19 cellular contexts compared by ENCODE assay signal in genomic region chr9:125462766-125463384, GRCh38.
A peak's percentile ranks its signal among the peaks of the same experiment; 100 is the strongest.
DNase-seq lines count a peak whose midpoint lies in the region; ATAC-seq and TF ChIP-seq lines count a peak whose summit lies in the region.
"Had no signal": no experiment of that assay in that cellular context is flagged by ENCODE, and none has a peak within 500 bp of the region (broad histone marks: within the 10 kb centered on the region; RNA-seq: fewer than 3 reads in every experiment).

No MANE protein-coding gene starts in this region.

- H3K9me1 ChIP-seq in IMR-90 (ENCODE audit: insufficient read depth, low read length), result peaks cover 26% of the 10 kb centered on the region

- TF ChIP-seq POLR2A in IMR-90 (IDR thresholded peaks at IDR 0.05; ENCODE audit: low read depth, low read length) (no peak), Peyer's patch (IDR thresholded peaks at IDR 0.05) (no peak)

- H4K91ac ChIP-seq in IMR-90 (ENCODE audit: insufficient read depth, low read depth, low read length), result no peak overlapping the region; the same call in 1 of the 2 replicates

- no peaks in the 10 kb centered on the region for H3K79me2 ChIP-seq in SK-N-SH (ENCODE audit: insufficient read depth)

- peak overlapping the region; percentile 11; the same call in 1 of the 2 replicates for H2AK5ac ChIP-seq in IMR-90 (ENCODE audit: low read depth, low read length)

- H2AFZ ChIP-seq in IMR-90 (replicated peaks; ENCODE audit: low read length, poor library complexity), result no peak overlapping the region
- no peak overlapping the region for H2AFZ ChIP-seq in SK-N-SH (ENCODE audit: low read depth)

- no peak overlapping the region for H4K8ac ChIP-seq in IMR-90 (ENCODE audit: low read depth in 2 of 2, low read length in 2 of 2)

- no peak overlapping the region for H2BK120ac ChIP-seq in IMR-90 (ENCODE audit: low read depth, low read length)

- POLR2A ChIA-PET in IMR-90 (lab: Charles Lee; ENCODE audit: unreplicated experiment) (no interaction called here), SK-N-SH (lab: Yijun Ruan, JAX) (no interaction called here)
- POLR2A ChIA-PET in activated CD4-positive, alpha-beta memory T cell treated with anti-CD3 and anti-CD28 coated beads, Interleukin-2, amount 10 ng/mL, durations not matched to agents 7 days and 5 days (lab: Charles Lee), result interaction anchor here (0.7 kb wide), 1 partner anchor 16 kb away, joined by 3 read pairs; no protein-coding TSS in a partner anchor

- H3K36me3 ChIP-seq in IMR-90 (ENCODE audit: control insufficient read depth, insufficient read depth, low read length) (peaks cover 5% of the 10 kb centered on the region; the same call in 1 of the 2 replicates), SK-N-SH (replicated peaks in 1 of 2; ENCODE audit: control insufficient read depth in 1 of 2, insufficient read depth in 2 of 2, low read length in 1 of 2) (peaks cover 15 to 16% of the 10 kb centered on the region in 2 experiments), Peyer's patch (no peaks in the 10 kb centered on the region)
- H3K36me3 ChIP-seq: colonic mucosa had no signal

- H3K9me2 ChIP-seq in SK-N-SH, result no peaks in the 10 kb centered on the region

- H3K4me2 ChIP-seq in IMR-90 (ENCODE audit: low read depth, low read length) (no peak overlapping the region), SK-N-SH (no peak overlapping the region)

- no peak overlapping the region for H3K4me3 Mint-ChIP-seq in type B pancreatic cell
- H3K4me3 Mint-ChIP-seq in activated CD4-positive, alpha-beta memory T cell treated with anti-CD3 and anti-CD28 coated beads, Interleukin-2, amount 10 ng/mL, durations not matched to agents 7 days and 5 days, result no peak overlapping the region

- H3K4me1 Mint-ChIP-seq in type B pancreatic cell (ENCODE audit: unreplicated experiment), result peaks cover 34% of the 10 kb centered on the region
- no peaks in the 10 kb centered on the region for H3K4me1 Mint-ChIP-seq in activated CD4-positive, alpha-beta memory T cell treated with anti-CD3 and anti-CD28 coated beads, Interleukin-2, amount 10 ng/mL, durations not matched to agents 7 days and 5 days

- TF ChIP-seq RAD21 in IMR-90 (IDR thresholded peaks at IDR 0.05; ENCODE audit: low read length), result no peak
- no peak for TF ChIP-seq RAD21 in SK-N-SH (IDR thresholded peaks at IDR 0.05; ENCODE audit: low read length)

- peak; percentile 51 for DNase-seq in IMR-90
- DNase-seq in SK-N-SH, result no peak
- DNase-seq in hepatic stellate cell (ENCODE audit: low spot score), result peak; percentile 24
- no peak for DNase-seq in type B pancreatic cell (ENCODE audit: extremely low spot score, unreplicated experiment)
- DNase-seq in activated CD4-positive, alpha-beta memory T cell treated with anti-CD3 and anti-CD28 coated beads, Interleukin-2, amount 10 ng/mL, durations not matched to agents 7 days and 5 days, result no peak
- no peak for DNase-seq in Peyer's patch
- no peak for DNase-seq in MV-4-11 (lab: John Stamatoyannopoulos, UW)
- DNase-seq: activated CD4-positive, alpha-beta T cell treated with anti-CD3 and anti-CD28 coated beads for 4 hours; activated CD8-positive, alpha-beta memory T cell treated with anti-CD3 and anti-CD28 coated beads, Interleukin-2, amount 50 U/mL, for 4 hours; C1 segment of cervical spinal cord; colonic mucosa; DMS53; glutamatergic neuron; KG1; NCI-H1105 treated with DMSO at 0.1 percent for 48 hours; SIG-M5; T1000 had no signal

- H3K14ac ChIP-seq in IMR-90 (replicated peaks; ENCODE audit: low read depth, low read length), result no peak overlapping the region

- H3K9me3 ChIP-seq in IMR-90 (ENCODE audit: control insufficient read depth, insufficient read depth, low read length), result no peaks in the 10 kb centered on the region
- H3K9me3 ChIP-seq in SK-N-SH, result no peaks in the 10 kb centered on the region
- peaks cover 0 to under 1% (median 0%) of the 10 kb centered on the region in 4 donors for H3K9me3 ChIP-seq in Peyer's patch
- H3K9me3 ChIP-seq: ascending aorta, colonic mucosa had no signal

- peaks cover 3% of the 10 kb centered on the region for H3K9me3 Mint-ChIP-seq in type B pancreatic cell
- peaks cover 3% of the 10 kb centered on the region for H3K9me3 Mint-ChIP-seq in activated CD4-positive, alpha-beta memory T cell treated with anti-CD3 and anti-CD28 coated beads, Interleukin-2, amount 10 ng/mL, durations not matched to agents 7 days and 5 days

- BruUV-seq in IMR-90 (replicated peaks; lab: Mats Ljungman, UMichigan), result no TSS peak

- in situ Hi-C loops in IMR-90 (cut with MboI; ENCODE audit: low sequenced_read_pairs), result no loop called here

- no peak overlapping the region for H4K5ac ChIP-seq in IMR-90 (ENCODE audit: low read depth, low read length)

- H2AK9ac ChIP-seq in IMR-90 (replicated peaks; ENCODE audit: low read depth, low read length, poor library complexity), result no peak overlapping the region

- peaks cover 3 to 27% of the 10 kb centered on the region in 2 experiments; a peak in 2 of 4 replicates for H3K79me1 ChIP-seq in IMR-90 (ENCODE audit: low read depth in 1 of 2, low read length in 2 of 2)

- H3F3A ChIP-seq in SK-N-SH (replicated peaks; ENCODE audit: insufficient read depth), result no peaks in the 10 kb centered on the region

- H3K36me3 Mint-ChIP-seq in type B pancreatic cell, result peaks cover 9% of the 10 kb centered on the region
- peaks cover 15% of the 10 kb centered on the region for H3K36me3 Mint-ChIP-seq in activated CD4-positive, alpha-beta memory T cell treated with anti-CD3 and anti-CD28 coated beads, Interleukin-2, amount 10 ng/mL, durations not matched to agents 7 days and 5 days (ENCODE audit: low read depth)

- peaks cover 3% of the 10 kb centered on the region for H3K27me3 Mint-ChIP-seq in type B pancreatic cell
- H3K27me3 Mint-ChIP-seq in activated CD4-positive, alpha-beta memory T cell treated with anti-CD3 and anti-CD28 coated beads, Interleukin-2, amount 10 ng/mL, durations not matched to agents 7 days and 5 days, result no peaks in the 10 kb centered on the region

- TF ChIP-seq CTCF in IMR-90 (conservative IDR thresholded peaks at IDR 0.05; ENCODE audit: low read depth, low read length), result no peak
- TF ChIP-seq CTCF in SK-N-SH (IDR thresholded peaks at IDR 0.05), result no peak
- no peak for TF ChIP-seq CTCF in type B pancreatic cell (conservative IDR thresholded peaks at IDR 0.05)
- no peak for TF ChIP-seq CTCF in Peyer's patch (IDR thresholded peaks at IDR 0.05)

- no peak overlapping the region for H2BK15ac ChIP-seq in IMR-90 (ENCODE audit: low read depth, low read length)

- no peak overlapping the region for H3K23ac ChIP-seq in IMR-90 (ENCODE audit: low read depth, low read length)

- no peak overlapping the region for H3K9ac ChIP-seq in IMR-90 (ENCODE audit: low read depth, low read length)
- no peak overlapping the region for H3K9ac ChIP-seq in SK-N-SH

- no peak overlapping the region for H3K56ac ChIP-seq in IMR-90 (ENCODE audit: extremely low read depth, insufficient read depth, low read length)

- H3K27ac Mint-ChIP-seq in type B pancreatic cell, result peak overlapping the region; percentile 13
- H3K27ac Mint-ChIP-seq in activated CD4-positive, alpha-beta memory T cell treated with anti-CD3 and anti-CD28 coated beads, Interleukin-2, amount 10 ng/mL, durations not matched to agents 7 days and 5 days, result no peak overlapping the region

- dilution Hi-C loops in IMR-90 (cut with HindIII; ENCODE audit: low sequenced_read_pairs, unreplicated experiment), result no loop called here

- TF ChIP-seq EP300 in SK-N-SH (IDR thresholded peaks at IDR 0.05; ENCODE audit: borderline replicate concordance in 1 of 2, low read depth in 1 of 2, low read length in 1 of 2), result no peak; a peak in 1 of 4 replicates

- H3K27me3 ChIP-seq in IMR-90 (ENCODE audit: control insufficient read depth, insufficient read depth, low read length), result no peaks in the 10 kb centered on the region
- H3K27me3 ChIP-seq in SK-N-SH (ENCODE audit: insufficient read depth), result no peaks in the 10 kb centered on the region
- no peaks in the 10 kb centered on the region for H3K27me3 ChIP-seq in Peyer's patch
- H3K27me3 ChIP-seq: ascending aorta, colonic mucosa had no signal

- H3K4ac ChIP-seq in IMR-90 (ENCODE audit: low read depth, low read length), result no peak overlapping the region

- H3K4me3 ChIP-seq in IMR-90 (ENCODE audit: insufficient read depth, low read depth, low read length) (no peak overlapping the region), SK-N-SH (ENCODE audit: low read depth in 2 of 2, low read length in 1 of 2) (no peak overlapping the region), Peyer's patch (no peak overlapping the region)
- H3K4me3 ChIP-seq: ascending aorta, colonic mucosa, skin epidermis had no signal

- H3K4me1 ChIP-seq in IMR-90 (ENCODE audit: control insufficient read depth, insufficient read depth, low read length) (peaks cover 17% of the 10 kb centered on the region), SK-N-SH (ENCODE audit: control insufficient read depth in 1 of 2, insufficient read depth in 2 of 2, low read depth in 1 of 2, low read length in 1 of 2) (peaks cover 0 to 7% of the 10 kb centered on the region in 2 experiments; a peak in 2 of 4 replicates), Peyer's patch (no peaks in the 10 kb centered on the region)
- H3K4me1 ChIP-seq: ascending aorta, colonic mucosa had no signal

- H3K27ac ChIP-seq in IMR-90 (ENCODE audit: insufficient read depth, low read length), result no peak overlapping the region
- H3K27ac ChIP-seq in SK-N-SH (ENCODE audit: low read depth in 2 of 2, low read length in 1 of 2), result no peak overlapping the region
- H3K27ac ChIP-seq in Peyer's patch, result no peak overlapping the region
- H3K27ac ChIP-seq: ascending aorta, colonic mucosa, skin epidermis had no signal

- H2BK5ac ChIP-seq in IMR-90 (ENCODE audit: low read depth, low read length, poor library complexity, severe bottlenecking), result no peak overlapping the region

- intact Hi-C loops in IMR-90 (cut with micrococcal nuclease), result loop anchor here (5.0 kb wide), 1 partner anchor 84 kb away; no protein-coding TSS in a partner anchor

- H4K20me1 ChIP-seq in IMR-90 (ENCODE audit: insufficient read depth, low read length), result peaks cover 19% of the 10 kb centered on the region
- no peaks in the 10 kb centered on the region for H4K20me1 ChIP-seq in SK-N-SH (ENCODE audit: insufficient read depth)

- H2BK20ac ChIP-seq in IMR-90 (ENCODE audit: low read depth, low read length), result no peak overlapping the region

- no peak overlapping the region for H3K18ac ChIP-seq in IMR-90 (ENCODE audit: low read depth, low read length)

- CTCF ChIA-PET in IMR-90 (lab: Yijun Ruan, JAX) (interaction anchor here (0.5 to 1.4 kb wide), 2 partner anchors 10 to 270 kb away, joined by 3 read pairs; no protein-coding TSS in a partner anchor), SK-N-SH (lab: Yijun Ruan, JAX) (interaction anchor here (1.0 to 1.1 kb wide), 2 partner anchors 10 to 32 kb away, joined by 3 read pairs; no protein-coding TSS in a partner anchor)
- CTCF ChIA-PET in activated CD4-positive, alpha-beta memory T cell treated with anti-CD3 and anti-CD28 coated beads, Interleukin-2, amount 10 ng/mL, durations not matched to agents 7 days and 5 days (lab: Charles Lee), result no interaction called here

- ATAC-seq in IMR-90 (ENCODE audit: low read depth), result no peak

- 40% methylated on average over 1 of the region's 10 CpGs; no CpG with 5 or more reads in 1 of the 2 experiments for WGBS in IMR-90 (ENCODE audit: extremely low coverage in 2 of 2, insufficient read length in 1 of 2), 2 experiments
- 87% methylated on average over 10 of the region's 10 CpGs for WGBS in SK-N-SH (ENCODE audit: low lambda C conversion rate)

TF ChIP-seq in IMR-90, 13 proteins besides CTCF, POLR2A, EP300 and RAD21 (continues in another document):
- TF ChIP-seq RFX5 (IDR thresholded peaks at IDR 0.05; ENCODE audit: low read depth, low read length), result no peak

Comparison
In these comparisons a context has a peak if more than half of its experiments do, and no peak if none do; other contexts are left out.
1. DNase-seq: peak in IMR-90 (single experiment) and hepatic stellate cell (single experiment); none in SK-N-SH (single experiment), type B pancreatic cell (single experiment), activated CD4-positive, alpha-beta memory T cell treated with anti-CD3 and anti-CD28 coated beads, Interleukin-2, amount 10 ng/mL, durations not matched to agents 7 days and 5 days (single experiment), Peyer's patch (0 of 3) and MV-4-11 (single experiment).